In the genomic region with DNA sequence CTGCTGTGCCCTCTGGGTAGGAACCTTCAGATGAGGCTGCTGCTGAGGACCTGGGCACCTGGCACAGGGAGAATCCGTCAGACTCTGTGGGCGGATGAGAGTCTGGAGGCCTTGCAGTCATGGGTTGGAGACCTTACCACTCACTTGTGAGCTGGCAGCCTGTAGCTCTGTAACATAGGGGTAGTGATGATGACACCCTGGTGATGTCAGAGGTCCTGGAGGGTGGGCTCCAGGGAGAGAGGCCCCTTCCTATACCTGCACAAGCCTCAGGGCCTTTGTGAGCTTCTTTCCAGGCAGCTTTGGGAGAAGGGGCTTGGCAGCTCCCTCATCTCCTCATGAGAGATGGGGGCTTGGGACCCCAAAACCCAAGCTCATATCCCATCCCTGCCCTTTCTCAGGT, we compare ENCODE assay signal across 7 cellular contexts. TPM values are rescaled to one million over a fixed set of nuclear protein-coding genes. Genes with fewer than 3 reads are reported as not detected.
DNase-seq lines count a peak whose midpoint lies in the region; ATAC-seq and TF ChIP-seq lines count a peak whose summit lies in the region.
"Had no signal": no experiment of that assay in that cellular context is flagged by ENCODE, and none has a peak within 500 bp of the region (broad histone marks: within the 10 kb centered on the region; RNA-seq: fewer than 3 reads in every experiment).

No MANE protein-coding gene starts in this region.

- H3K27me3 Mint-ChIP-seq in osteocyte (ENCODE audit: unreplicated experiment): no peaks in the 10 kb centered on the region

- H3K27ac Mint-ChIP-seq in osteocyte (ENCODE audit: unreplicated experiment): peak overlapping the region; percentile 41

- H3K4me3 Mint-ChIP-seq in osteocyte (ENCODE audit: unreplicated experiment): peak overlapping the region; percentile 50

- no peak for TF ChIP-seq POLR2A in body of pancreas (IDR thresholded peaks at IDR 0.05)

- DNase-seq in LNCaP clone FGC (ENCODE audit: low read depth) (no peak), body of pancreas (no peak), osteocyte (ENCODE audit: extremely low spot score, unreplicated experiment) (no peak), dedifferentiated amniotic fluid mesenchymal stem cell (ENCODE audit: extremely low spot score) (no peak)
- no peak for DNase-seq in activated CD4-positive, CD25-positive, alpha-beta regulatory T cell (lab: John Stamatoyannopoulos, UW)

- intact Hi-C loops in body of pancreas (cut with DNase I): no loop called here

- no peak for TF ChIP-seq CTCF in LNCaP clone FGC (IDR thresholded peaks at IDR 0.05; ENCODE audit: control insufficient read depth, extremely low read depth, insufficient read depth)
- no peak for TF ChIP-seq CTCF in body of pancreas (IDR thresholded peaks at IDR 0.05)
- TF ChIP-seq CTCF in osteocyte (IDR thresholded peaks at IDR 0.05): no peak

- peaks cover 39% of the 10 kb centered on the region for H3K4me1 ChIP-seq in body of pancreas

- peaks cover 31% of the 10 kb centered on the region for H3K4me1 Mint-ChIP-seq in osteocyte (ENCODE audit: unreplicated experiment)

- H3K9me3 ChIP-seq in body of pancreas: no peaks in the 10 kb centered on the region

- ATAC-seq in body of pancreas: no peak
- no peak for ATAC-seq in HG03571 (IDR thresholded peaks at IDR 0.05; ENCODE audit: unreplicated experiment)

- peaks cover 10% of the 10 kb centered on the region for H3K36me3 Mint-ChIP-seq in osteocyte (ENCODE audit: unreplicated experiment)

- peak overlapping the region; percentile 91 to 98 (median 94) for H3K27ac ChIP-seq in body of pancreas
- H3K27ac ChIP-seq: KMS-11 had no signal

- peaks cover 10% of the 10 kb centered on the region in 2 donors for H3K36me3 ChIP-seq in body of pancreas (replicated peaks in 1 of 2; ENCODE audit: insufficient read depth in 1 of 2, low read depth in 2 of 2)

- no peaks in the 10 kb centered on the region for H3K27me3 ChIP-seq in body of pancreas

- H3K4me3 ChIP-seq in LNCaP clone FGC (ENCODE audit: low read depth, low read length): peak overlapping the region; percentile 92
- no peak overlapping the region for H3K4me3 ChIP-seq in body of pancreas

- WGBS in body of pancreas, 2 donors: 65% methylated on average over 2 of the region's 2 CpGs; no CpG with 5 or more reads in 1 of the 2 donors

- no peaks in the 10 kb centered on the region for H3K9me3 Mint-ChIP-seq in osteocyte (ENCODE audit: unreplicated experiment)

RNA-seq across cellular contexts. Expression of a gene that starts 1.6 kb away (rescaled TPM):
- total RNA-seq in body of pancreas: 10 to 100 TPM; 16.2 to 21.8 TPM
- total RNA-seq in osteocyte: 10.8 and 15.3 TPM in 2 replicates

RNA-seq across cellular contexts. Expression of a gene that starts 3.6 kb away (rescaled TPM):
- total RNA-seq in body of pancreas (100 to 1,000 TPM; 154 to 173 TPM), osteocyte (212 and 214 TPM in 2 replicates)

RNA-seq across cellular contexts. Expression of a gene that starts 36.7 kb away (rescaled TPM):
- total RNA-seq in body of pancreas (10 to 100 TPM in 1 of 2 donors, 1 to 10 TPM in 1; 6.6 to 11.4 TPM), osteocyte (43.7 and 45.0 TPM in 2 replicates)

RNA-seq across cellular contexts. Expression of a gene that starts 52.7 kb away (rescaled TPM):
- total RNA-seq in body of pancreas (10 to 100 TPM; 13.2 to 22.3 TPM), osteocyte (41.5 and 44.8 TPM in 2 replicates)

RNA-seq across cellular contexts. Expression of a gene that starts 53.0 kb away (rescaled TPM):
- total RNA-seq in body of pancreas (1 to 10 TPM; 7.9 to 9.1 TPM), osteocyte (19.8 and 21.2 TPM in 2 replicates)
